In the genomic region with DNA sequence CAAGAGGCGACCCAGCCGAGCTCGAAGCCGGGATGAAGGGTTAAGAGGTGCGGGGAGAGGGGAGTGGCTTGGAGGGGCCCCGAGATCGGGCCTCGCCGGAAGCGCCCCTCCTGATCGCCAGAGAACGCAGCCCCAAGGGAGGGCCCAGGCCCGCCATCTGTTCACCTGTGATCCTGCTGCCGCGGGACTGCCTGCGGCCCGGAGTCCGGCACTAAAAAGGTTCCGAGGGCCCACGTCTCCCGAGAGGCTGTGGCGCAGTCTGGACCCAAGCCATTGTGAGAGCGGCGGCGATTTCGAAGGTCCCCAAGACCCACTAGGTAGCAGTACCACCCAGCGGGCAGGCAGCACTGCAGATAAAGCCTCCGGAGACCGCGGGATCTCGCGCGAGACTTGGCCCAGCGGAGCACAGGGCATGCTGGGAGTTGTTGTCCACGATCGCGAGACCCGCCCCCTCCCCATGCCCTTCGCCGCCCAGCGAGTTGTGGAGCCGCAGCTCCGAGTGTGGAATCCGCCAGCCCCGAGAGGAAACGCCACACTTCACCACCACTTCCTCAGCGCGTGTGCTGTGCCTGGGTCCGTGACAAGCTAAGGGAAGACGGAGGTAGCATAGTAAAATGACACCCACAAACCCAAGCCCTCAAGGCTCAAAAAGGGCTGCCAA, we compare ENCODE assay signal across 7 cellular contexts.
DNase-seq lines count a peak whose midpoint lies in the region; ATAC-seq and TF ChIP-seq lines count a peak whose summit lies in the region.

TSS of gene KIAA1191 (minus strand) at position 328 of the 661 bp plus-strand sequence. CDS start 2,256 bp downstream, outside the sequence.

- peak within 1 kb of the TSS; percentile 94 for H3K4me3 ChIP-seq in retinal pigment epithelial cell (ENCODE audit: low read length)

- peak; percentile 82 for ATAC-seq in GM18508 (IDR thresholded peaks at IDR 0.05; ENCODE audit: insufficient read depth, unreplicated experiment)
- ATAC-seq in HG03025 (IDR thresholded peaks at IDR 0.05; ENCODE audit: low FRiP score, unreplicated experiment), result peak; percentile 80

- DNase-seq in NCI-H2029 treated with DMSO at 0.1 percent for 48 hours (lab: John Stamatoyannopoulos, UW) (peak; percentile 65), T-helper 9 cell (peak; percentile 94), astrocyte of the hippocampus (ENCODE audit: low read depth, low spot score) (peak; percentile 96), hippocampal formation (lab: John Stamatoyannopoulos, UW) (peak; percentile 91 to 92), retinal pigment epithelial cell (ENCODE audit: low read depth) (peak; percentile 60)

- peak; percentile 15 for TF ChIP-seq CTCF in retinal pigment epithelial cell (conservative IDR thresholded peaks at IDR 0.05; ENCODE audit: low read depth, low read length)

Comparison
In these comparisons a context has a peak if more than half of its experiments do, and no peak if none do; other contexts are left out.
1. Peak in every context shown above with its lines: DNase-seq, ATAC-seq and H3K4me3 ChIP-seq.